ENCODE assay signal across 10 cellular contexts in genomic region chr12:109385339-109386078, GRCh38. TPM values are rescaled to one million over a fixed set of nuclear protein-coding genes. Genes with fewer than 3 reads are reported as not detected.
DNase-seq lines count a peak whose midpoint lies in the region; ATAC-seq and TF ChIP-seq lines count a peak whose summit lies in the region.
"Had no signal": no experiment of that assay in that cellular context is flagged by ENCODE, and none has a peak within 500 bp of the region (broad histone marks: within the 10 kb centered on the region; RNA-seq: fewer than 3 reads in every experiment).

No MANE protein-coding gene starts in this region.

- 0 out of 2 replicates have a peak, but pooled peaks cover 5% of the 10 kb centered on the region for H3K4me1 ChIP-seq in Caco-2
- H3K4me1 ChIP-seq: SJCRH30 had no signal

- DNase-seq in Caco-2 (peak in 1 of 2 experiments; percentile 47), HFF-Myc (ENCODE audit: extremely low read depth, low read depth) (peak; percentile 9), NCI-H82 treated with DMSO at 0.1 percent for 48 hours (lab: John Stamatoyannopoulos, UW; ENCODE audit: unreplicated experiment) (peak; percentile 51), dermis blood vessel endothelial cell (peak; percentile 71), medulla oblongata (ENCODE audit: extremely low spot score) (peak; percentile 56)

- H3K36me3 Mint-ChIP-seq in Caco-2 (ENCODE audit: insufficient read depth, unreplicated experiment), result no peaks in the 10 kb centered on the region

- no peaks in the 10 kb centered on the region for H3K4me1 Mint-ChIP-seq in Caco-2 (ENCODE audit: low read depth, unreplicated experiment)
- H3K4me1 Mint-ChIP-seq: naive thymus-derived CD8-positive, alpha-beta T cell had no signal

- H3K36me3 ChIP-seq in Caco-2 (ENCODE audit: control insufficient read depth, insufficient read depth, low read length), result no peaks in the 10 kb centered on the region
- H3K36me3 ChIP-seq: SJCRH30 had no signal

- H3K27ac Mint-ChIP-seq in Caco-2 (ENCODE audit: unreplicated experiment), result no peak overlapping the region
- H3K27ac Mint-ChIP-seq: naive thymus-derived CD8-positive, alpha-beta T cell had no signal

- CTCF ChIA-PET in Caco-2 (lab: Charles Lee), result interaction anchor here (0.5 to 1.5 kb wide), 15 partner anchors 8 to 231 kb away, joined by 3 to 52 read pairs (median 4); partner anchors contain the start of gene MYO1H

- TF ChIP-seq CTCF in Caco-2 (IDR thresholded peaks at IDR 0.05; ENCODE audit: insufficient read depth in 1 of 2, low read depth in 1 of 2, low read length in 1 of 2, severe bottlenecking in 1 of 2, unreplicated experiment in 1 of 2) (peak; percentile 49 to 62), HFF-Myc (IDR thresholded peaks at IDR 0.05; ENCODE audit: low read depth, low read length, missing control alignments) (no peak)

- POLR2A ChIA-PET in Caco-2 (lab: Charles Lee), result no interaction called here

- ATAC-seq in GM21737 (IDR thresholded peaks at IDR 0.05; ENCODE audit: unreplicated experiment), result no peak
- no peak for ATAC-seq in HG03442 (IDR thresholded peaks at IDR 0.05; ENCODE audit: unreplicated experiment)
- no peak for ATAC-seq in HG03095 (IDR thresholded peaks at IDR 0.05; ENCODE audit: unreplicated experiment)

- no TSS peak for BruUV-seq in Caco-2 (replicated peaks; lab: Mats Ljungman, UMichigan)

- intact Hi-C loops in Caco-2 (cut with micrococcal nuclease; ENCODE audit: unreplicated experiment), result loop anchor here (1.0 to 10.0 kb wide), 3 partner anchors 83 to 271 kb away; partner anchors contain the start of gene ACACB

- H3K27me3 Mint-ChIP-seq in Caco-2 (ENCODE audit: insufficient read depth, unreplicated experiment), result peaks cover 11% of the 10 kb centered on the region

- H3K9me3 Mint-ChIP-seq in Caco-2 (ENCODE audit: unreplicated experiment), result no peaks in the 10 kb centered on the region

- H3K4me3 Mint-ChIP-seq in Caco-2 (ENCODE audit: unreplicated experiment), result no peak overlapping the region
- H3K4me3 Mint-ChIP-seq: naive thymus-derived CD8-positive, alpha-beta T cell had no signal

- H3K9me3 ChIP-seq in Caco-2, result no peaks in the 10 kb centered on the region
- H3K9me3 ChIP-seq: SJCRH30 had no signal

- no peak overlapping the region for H3K4me3 ChIP-seq in Caco-2 (ENCODE audit: low read depth, low read length)
- H3K4me3 ChIP-seq in HFF-Myc (replicated peaks; ENCODE audit: low read depth, low read length), result no peak overlapping the region
- H3K4me3 ChIP-seq: SJCRH30 had no signal

- 0 out of 2 replicates have a peak, but pooled peaks cover 1% of the 10 kb centered on the region for H3K27me3 ChIP-seq in Caco-2 (replicated peaks; ENCODE audit: control insufficient read depth, insufficient read depth, low read length)
- H3K27me3 ChIP-seq: SJCRH30 had no signal

RNA-seq across cellular contexts. Expression of gene MYO1H, which starts 37.8 kb away (rescaled TPM):
- total RNA-seq in Caco-2 (2022) (0.18 TPM in 1 of 2 replicates, not detected in the other), dermis blood vessel endothelial cell (not detected in 2 replicates)
- total RNA-seq: naive thymus-derived CD8-positive, alpha-beta T cell; SJCRH30 had no signal
